ENCODE assay signal across 13 cellular contexts in the genomic region with DNA sequence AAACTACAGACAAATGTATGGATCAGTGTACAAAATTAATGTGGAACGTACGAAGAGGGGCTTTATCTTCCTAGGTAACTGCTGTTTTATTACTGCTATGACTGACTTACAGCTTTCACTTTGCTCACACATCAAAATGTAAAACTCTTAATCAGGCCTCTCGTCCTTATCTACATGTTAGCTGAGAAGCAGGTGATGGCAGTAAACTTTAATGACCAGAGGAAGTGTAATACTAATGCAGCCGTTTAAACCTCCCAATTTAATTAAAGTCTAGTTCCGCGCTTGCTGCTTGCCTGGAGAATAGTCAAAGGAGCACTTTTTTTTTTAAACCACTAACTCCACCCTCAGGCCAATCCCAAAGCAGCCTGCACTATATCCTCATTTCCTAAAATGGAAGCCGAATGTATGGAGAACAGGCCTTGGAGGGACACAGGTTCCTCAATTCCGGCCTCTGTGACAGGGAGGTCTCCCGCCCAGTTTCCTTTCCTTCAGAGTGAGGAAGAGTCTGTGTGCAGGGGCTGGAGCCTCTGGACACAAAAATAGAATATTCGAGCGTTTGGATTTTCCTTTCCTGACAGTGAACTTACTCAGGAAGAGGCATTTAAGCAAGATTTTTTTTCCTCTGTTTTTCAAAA. TPM values are rescaled to one million over a fixed set of nuclear protein-coding genes. Genes with fewer than 3 reads are reported as not detected.
DNase-seq lines count a peak whose midpoint lies in the region; ATAC-seq and TF ChIP-seq lines count a peak whose summit lies in the region.
"Had no signal": no experiment of that assay in that cellular context is flagged by ENCODE, and none has a peak within 500 bp of the region (broad histone marks: within the 10 kb centered on the region; RNA-seq: fewer than 3 reads in every experiment).

No MANE protein-coding gene starts in this region.

- no peak overlapping the region for H3K4me3 Mint-ChIP-seq in HFFc6
- H3K4me3 Mint-ChIP-seq: CD8-positive, alpha-beta T cell; natural killer cell treated with Interleukin-12 subunit alpha and Interleukin-12 subunit beta and Interleukin-15 and Interleukin-18, amount 100 ng/mL, for 72 hours had no signal

- no peaks in the 10 kb centered on the region for H3K79me2 ChIP-seq in hepatocyte

- in situ Hi-C loops in astrocyte of the spinal cord (cut with HindIII; ENCODE audit: low sequenced_read_pairs): no loop called here

- ATAC-seq in HG02885 (IDR thresholded peaks at IDR 0.05; ENCODE audit: poor library complexity, unreplicated experiment): no peak
- ATAC-seq: CD8-positive, alpha-beta T cell; natural killer cell treated with Interleukin-12 subunit alpha and Interleukin-12 subunit beta and Interleukin-15 and Interleukin-18, amount 100 ng/mL, for 72 hours had no signal

- no peaks in the 10 kb centered on the region for H3K27me3 ChIP-seq in hepatocyte
- H3K27me3 ChIP-seq: cardiac muscle cell had no signal

- peak overlapping the region; percentile 82 for H3K27ac ChIP-seq in hepatocyte
- H3K27ac ChIP-seq in skin epidermis: peak overlapping the region in 17 of 21 experiments; percentile 2 to 89 (median 60)

- H3K9me3 Mint-ChIP-seq in HFFc6: no peaks in the 10 kb centered on the region
- H3K9me3 Mint-ChIP-seq: CD8-positive, alpha-beta T cell had no signal

- TF ChIP-seq CTCF in HFFc6 (IDR thresholded peaks at IDR 0.05): no peak
- no peak for TF ChIP-seq CTCF in astrocyte of the spinal cord (IDR thresholded peaks at IDR 0.05; ENCODE audit: low read depth, low read length)
- TF ChIP-seq CTCF in hepatocyte (IDR thresholded peaks at IDR 0.05; ENCODE audit: poor library complexity): no peak

- DNase-seq in HFFc6 (no peak), astrocyte of the spinal cord (ENCODE audit: low read depth, low spot score) (peak; percentile 25), hepatocyte (ENCODE audit: low spot score) (no peak), NCI-H1105 treated with DMSO at 0.1 percent for 48 hours (lab: John Stamatoyannopoulos, UW) (no peak), posterior cingulate gyrus (no peak), T1000 (lab: John Stamatoyannopoulos, UW) (no peak)
- DNase-seq: activated T-cell treated with anti-CD3 and anti-CD28 coated beads, Interleukin-2, amount 50 U/mL, for 48 hours; CD8-positive, alpha-beta T cell; NCI-H1694 treated with DMSO at 0.1 percent for 48 hours had no signal

- H3K36me3 Mint-ChIP-seq in HFFc6 (ENCODE audit: low read depth): no peaks in the 10 kb centered on the region
- H3K36me3 Mint-ChIP-seq: CD8-positive, alpha-beta T cell; natural killer cell treated with Interleukin-12 subunit alpha and Interleukin-12 subunit beta and Interleukin-15 and Interleukin-18, amount 100 ng/mL, for 72 hours had no signal

- H3K27me3 Mint-ChIP-seq in HFFc6 (ENCODE audit: insufficient read depth): no peaks in the 10 kb centered on the region; the same call in 1 of the 2 replicates

- no peaks in the 10 kb centered on the region for H3K9me3 ChIP-seq in hepatocyte (ENCODE audit: low read depth)

- H3K4me1 Mint-ChIP-seq in HFFc6 (ENCODE audit: low read depth): peaks cover 88% of the 10 kb centered on the region

- peak overlapping the region; percentile 14 for H3K4me2 ChIP-seq in hepatocyte

- peaks cover 24% of the 10 kb centered on the region for H3K4me1 ChIP-seq in hepatocyte (ENCODE audit: insufficient read depth)

- no peaks in the 10 kb centered on the region for H3K9me2 ChIP-seq in hepatocyte (replicated peaks; ENCODE audit: insufficient read depth)

- WGBS in hepatocyte (ENCODE audit: low lambda C conversion rate, missing lambda C conversion rate): 71% methylated on average over 11 of the region's 11 CpGs

- no peaks in the 10 kb centered on the region for H3K36me3 ChIP-seq in hepatocyte (replicated peaks; ENCODE audit: insufficient read depth, low read depth)
- H3K36me3 ChIP-seq: cardiac muscle cell had no signal

- intact Hi-C loops in posterior cingulate gyrus (cut with DNase I): loop anchor here (10.0 kb wide), 1 partner anchor 138 kb away; no protein-coding TSS in a partner anchor

- H3K4me3 ChIP-seq in astrocyte of the spinal cord (ENCODE audit: low read depth, low read length): no peak overlapping the region
- no peak overlapping the region for H3K4me3 ChIP-seq in hepatocyte
- no peak overlapping the region for H3K4me3 ChIP-seq in skin epidermis
- H3K4me3 ChIP-seq: cardiac muscle cell had no signal

- no peak overlapping the region for H2AFZ ChIP-seq in hepatocyte

- peak overlapping the region; percentile 97 for H3K27ac Mint-ChIP-seq in HFFc6
- H3K27ac Mint-ChIP-seq: CD8-positive, alpha-beta T cell; natural killer cell treated with Interleukin-12 subunit alpha and Interleukin-12 subunit beta and Interleukin-15 and Interleukin-18, amount 100 ng/mL, for 72 hours had no signal

- H4K20me1 ChIP-seq in hepatocyte (ENCODE audit: insufficient read depth, poor library complexity, severe bottlenecking): no peaks in the 10 kb centered on the region

RNA-seq across cellular contexts. Expression of a gene that starts 36.7 kb away (rescaled TPM):
- total RNA-seq in HFFc6 (2021; fragmentation: NEBNext Ultra II Directional; extraction: Animal tissue kit (Norgen Biotek cat#: 25700)): 10 to 100 TPM; 21.2 to 30.7 (median 24.4) TPM
- 23.8 and 24.0 TPM in 2 replicates for total RNA-seq in hepatocyte
- polyA plus RNA-seq in hepatocyte: 8.7 and 14.5 TPM in 2 replicates
- total RNA-seq: CD8-positive, alpha-beta T cell; natural killer cell treated with Interleukin-12 subunit alpha and Interleukin-12 subunit beta and Interleukin-15 and Interleukin-18, amount 100 ng/mL, for 72 hours had no signal
